ENCODE assay signal across 34 cellular contexts in genomic region chr15:70179309-70179892, GRCh38.
"Had no signal": no experiment of that assay in that cellular context is flagged by ENCODE, and none has a peak within 500 bp of the region (broad histone marks: within the 10 kb centered on the region; RNA-seq: fewer than 3 reads in every experiment).

No MANE protein-coding gene starts in this region.

- H3K9me3 Mint-ChIP-seq: activated B cell treated with CpG ODN at 0.5 μM for 24 hours; activated CD8-positive, alpha-beta T cell treated with anti-CD3 and anti-CD28 coated beads for 36 hours; activated T-cell treated with anti-CD3 and anti-CD28 coated beads, Interleukin-2, amount 50 U/mL, for 4 hours; activated T-helper 17 cell treated with anti-CD3 and anti-CD28 coated beads, Interleukin-2, amount 50 U/mL, for 72 hours; T-helper 2 cell treated with Interferon-gamma antibody and Interleukin-4, amounts not matched to agents 5 μg/mL and 100 μg/mL, for 36 hours had no signal

- H3K27ac Mint-ChIP-seq: activated B cell treated with CpG ODN at 0.5 μM for 24 hours; activated CD8-positive, alpha-beta T cell treated with anti-CD3 and anti-CD28 coated beads for 36 hours; activated naive CD8-positive, alpha-beta T cell; activated T-helper 17 cell treated with anti-CD3 and anti-CD28 coated beads, Interleukin-2, amount 50 U/mL, for 72 hours; T-helper 17 cell; T-helper 2 cell treated with Interferon-gamma antibody and Interleukin-4, amounts not matched to agents 5 μg/mL and 100 μg/mL, for 36 hours had no signal

- ATAC-seq: activated CD4-positive, CD25-positive, alpha-beta regulatory T cell treated with anti-CD3 and anti-CD28 coated beads, Interleukin-2, amount 50 U/mL, for 24 hours; activated CD8-positive, alpha-beta T cell treated with anti-CD3 and anti-CD28 coated beads for 36 hours; activated T-cell treated with anti-CD3 and anti-CD28 coated beads, Interleukin-2, amount 50 U/mL, for 4 hours; activated T-helper 17 cell treated with anti-CD3 and anti-CD28 coated beads, Interleukin-2, amount 50 U/mL, for 72 hours; T-helper 17 cell had no signal

- H3K4me1 Mint-ChIP-seq: activated B cell treated with CpG ODN at 0.5 μM for 24 hours; activated T-helper 17 cell treated with anti-CD3 and anti-CD28 coated beads, Interleukin-2, amount 50 U/mL, for 72 hours had no signal

- H3K4me3 ChIP-seq: colonic mucosa, esophagus squamous epithelium had no signal

- H3K4me3 Mint-ChIP-seq: activated B cell treated with CpG ODN at 0.5 μM for 24 hours; activated CD8-positive, alpha-beta T cell treated with anti-CD3 and anti-CD28 coated beads for 36 hours; activated naive CD8-positive, alpha-beta T cell; activated T-cell treated with anti-CD3 and anti-CD28 coated beads, Interleukin-2, amount 50 U/mL, for 4 hours; activated T-helper 17 cell treated with anti-CD3 and anti-CD28 coated beads, Interleukin-2, amount 50 U/mL, for 72 hours; T-helper 17 cell; T-helper 2 cell treated with Interferon-gamma antibody and Interleukin-4, amounts not matched to agents 5 μg/mL and 100 μg/mL, for 36 hours had no signal

- H3K27ac ChIP-seq: brain microvascular endothelial cell, colonic mucosa, epithelial cell of prostate, esophagus squamous epithelium, WERI-Rb-1 had no signal

- H3K4me1 ChIP-seq: colonic mucosa had no signal

- H3K36me3 ChIP-seq: brain microvascular endothelial cell, colonic mucosa, esophagus squamous epithelium, WERI-Rb-1 had no signal

- H3K9me3 ChIP-seq: colonic mucosa, esophagus squamous epithelium had no signal

- H3K27me3 ChIP-seq: brain microvascular endothelial cell, colonic mucosa, esophagus squamous epithelium had no signal

- FAIRE-seq: astrocyte, endometrium, endothelial cell of umbilical vein, frontal cortex had no signal

- H3K27me3 Mint-ChIP-seq: activated naive CD8-positive, alpha-beta T cell had no signal

- DNase-seq: activated B cell treated with CpG ODN at 0.5 μM for 24 hours; activated CD4-positive, alpha-beta T cell treated with anti-CD3 and anti-CD28 coated beads for 48 hours; activated CD4-positive, alpha-beta T cell treated with anti-CD3 and anti-CD28 coated beads, Interleukin-2, amount 50 U/mL, for 1 hour; activated CD4-positive, alpha-beta T cell treated with anti-CD3 and anti-CD28 coated beads, Interleukin-2, amount 50 U/mL, for 48 hours; activated CD8-positive, alpha-beta memory T cell treated with anti-CD3 and anti-CD28 coated beads for 24 hours; activated CD8-positive, alpha-beta T cell treated with anti-CD3 and anti-CD28 coated beads for 36 hours; activated effector memory CD4-positive, alpha-beta T cell treated with Interleukin-2 at 50 U/mL for 16 hours; activated gamma-delta T cell treated with Interleukin-2 at 50 U/mL for 16 hours; activated naive CD4-positive, alpha-beta T cell treated with anti-CD3 and anti-CD28 coated beads, Interleukin-2, amount 50 U/mL, for 16 hours; activated naive CD4-positive, alpha-beta T cell treated with Interleukin-2 at 50 U/mL for 16 hours; activated T-cell treated with anti-CD3 and anti-CD28 coated beads, Interleukin-2, amount 50 U/mL, for 4 hours; amniotic stem cell; anterior cingulate cortex; brain microvascular endothelial cell; central memory CD4-positive, alpha-beta T cell; cerebellar nuclear complex; colonic mucosa; effector CD8-positive, alpha-beta T cell; esophagus squamous epithelium; foreskin fibroblast; head of caudate nucleus; T-helper 1 cell; T-helper 17 cell; T1000; WERI-Rb-1 had no signal

- H3K36me3 Mint-ChIP-seq: activated naive CD8-positive, alpha-beta T cell had no signal
